In the genomic region with DNA sequence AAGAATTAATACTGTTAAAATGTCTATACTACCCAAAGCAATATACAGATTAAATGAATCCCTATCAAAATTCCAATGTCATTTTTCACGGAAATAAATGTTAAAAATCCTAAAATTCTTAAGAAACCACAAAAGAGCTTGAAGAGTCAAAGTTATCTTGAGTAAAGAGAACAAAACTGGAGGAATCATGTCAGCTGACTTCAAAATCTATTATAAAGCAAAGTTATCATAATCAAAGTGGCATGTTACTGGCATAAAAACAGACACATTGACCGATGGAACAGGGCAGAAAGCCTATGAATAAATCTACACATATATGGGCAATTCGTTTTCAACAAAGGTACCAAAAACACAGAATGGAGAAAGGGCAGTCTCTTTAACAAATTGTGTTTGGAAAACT, we compare ENCODE assay signal across 23 cellular contexts.
"Had no signal": no experiment of that assay in that cellular context is flagged by ENCODE, and none has a peak within 500 bp of the region (broad histone marks: within the 10 kb centered on the region; RNA-seq: fewer than 3 reads in every experiment).

No MANE protein-coding gene starts in this region.

- H3K27ac ChIP-seq: neutrophil, ovary, prostate gland, VCaP had no signal

- H3K4me1 Mint-ChIP-seq: brain had no signal

- H3K36me3 Mint-ChIP-seq: type B pancreatic cell had no signal

- FAIRE-seq: endometrium had no signal

- H3K36me3 ChIP-seq: neutrophil, ovary, prostate gland, right atrium auricular region, thoracic aorta had no signal

- H3K27me3 ChIP-seq: neutrophil, ovary, right atrium auricular region had no signal

- H3K27ac Mint-ChIP-seq: activated CD4-positive, alpha-beta T cell treated with anti-CD3 and anti-CD28 coated beads, Interleukin-2, amount 10 ng/mL, durations not matched to agents 7 days and 5 days; activated T-helper 2 cell treated with anti-CD3 and anti-CD28 coated beads, Interferon-gamma antibody, Interleukin-2, Interleukin-4, amounts not matched to agents 10 μg/mL and 5 μg/mL and 100 μg/mL, durations not matched to agents 14 hours and 24 hours and 36 hours; nephron; T-helper 2 cell treated with Interferon-gamma antibody and Interleukin-4, amounts not matched to agents 5 μg/mL and 100 μg/mL, for 36 hours; type B pancreatic cell had no signal

- H3K4me1 ChIP-seq: prostate gland had no signal

- H3K9me3 Mint-ChIP-seq: activated CD4-positive, alpha-beta T cell treated with anti-CD3 and anti-CD28 coated beads, Interleukin-2, amount 10 ng/mL, durations not matched to agents 7 days and 5 days; activated T-cell treated with anti-CD3 and anti-CD28 coated beads, Interleukin-2, amount 50 U/mL, for 24 hours; activated T-helper 2 cell treated with anti-CD3 and anti-CD28 coated beads, Interferon-gamma antibody, Interleukin-2, Interleukin-4, amounts not matched to agents 10 μg/mL and 5 μg/mL and 100 μg/mL, durations not matched to agents 14 hours and 24 hours and 36 hours; nephron; T-helper 2 cell treated with Interferon-gamma antibody and Interleukin-4, amounts not matched to agents 5 μg/mL and 100 μg/mL, for 36 hours; type B pancreatic cell had no signal

- H3K4me3 ChIP-seq: ovary, prostate gland, right atrium auricular region, thoracic aorta had no signal

- DNase-seq: activated CD4-positive, alpha-beta T cell treated with anti-CD3 and anti-CD28 coated beads, Interleukin-2, amount 10 ng/mL, durations not matched to agents 7 days and 5 days; activated naive CD4-positive, alpha-beta T cell; activated T-cell treated with anti-CD3 and anti-CD28 coated beads, Interleukin-2, amount 50 U/mL, for 24 hours; anterior cingulate cortex; erythroblast; foreskin melanocyte; glutamatergic neuron; hypothalamus; ovary; stimulated activated CD4-positive, alpha-beta T cell treated with anti-CD3 and anti-CD28 coated beads, Interleukin-4, amount 100 ng/mL, for 24 hours; stimulated activated naive CD4-positive, alpha-beta T cell treated with Interleukin-2 at 50 U/mL for 16 hours had no signal

- H3K9me3 ChIP-seq: neutrophil, ovary, prostate gland, right atrium auricular region, thoracic aorta had no signal

- H3K4me3 Mint-ChIP-seq: activated CD4-positive, alpha-beta T cell treated with anti-CD3 and anti-CD28 coated beads, Interleukin-2, amount 10 ng/mL, durations not matched to agents 7 days and 5 days; activated T-cell treated with anti-CD3 and anti-CD28 coated beads, Interleukin-2, amount 50 U/mL, for 24 hours; brain; nephron; T-helper 2 cell treated with Interferon-gamma antibody and Interleukin-4, amounts not matched to agents 5 μg/mL and 100 μg/mL, for 36 hours; type B pancreatic cell had no signal

- ATAC-seq: activated CD4-positive, CD25-positive, alpha-beta regulatory T cell treated with anti-CD3 and anti-CD28 coated beads, Interleukin-2, amount 50 U/mL, for 24 hours had no signal

- H3K27me3 Mint-ChIP-seq: activated CD4-positive, alpha-beta T cell treated with anti-CD3 and anti-CD28 coated beads, Interleukin-2, amount 10 ng/mL, durations not matched to agents 7 days and 5 days; activated T-cell treated with anti-CD3 and anti-CD28 coated beads, Interleukin-2, amount 50 U/mL, for 24 hours; brain; type B pancreatic cell had no signal
